17 cellular contexts compared by ENCODE assay signal in genomic region chr6:14417377-14417776, GRCh38.
DNase-seq lines count a peak whose midpoint lies in the region; ATAC-seq lines count a peak whose summit lies in the region.
"Had no signal": no experiment of that assay in that cellular context is flagged by ENCODE, and none has a peak within 500 bp of the region (broad histone marks: within the 10 kb centered on the region; RNA-seq: fewer than 3 reads in every experiment).

No MANE protein-coding gene starts in this region.

- no peaks in the 10 kb centered on the region for H3K27me3 Mint-ChIP-seq in stimulated activated naive CD8-positive, alpha-beta T cell treated with anti-CD3 and anti-CD28 coated beads, Interleukin-15, amount 100 ng/mL, for 72 hours
- H3K27me3 Mint-ChIP-seq in activated T-helper 17 cell treated with anti-CD3 and anti-CD28 coated beads, Interleukin-2, amount 50 U/mL, for 72 hours: no peaks in the 10 kb centered on the region

- ATAC-seq in stimulated activated naive CD8-positive, alpha-beta T cell treated with anti-CD3 and anti-CD28 coated beads, Interleukin-15, Interleukin-2, amounts not matched to agents 100 U/mL and 50 U/mL, for 24 hours: no peak
- no peak for ATAC-seq in stimulated activated naive CD8-positive, alpha-beta T cell treated with anti-CD3 and anti-CD28 coated beads, Interleukin-15, amount 100 ng/mL, for 72 hours
- peak; percentile 62 for ATAC-seq in activated T-helper 17 cell treated with anti-CD3 and anti-CD28 coated beads, Interleukin-2, amount 50 U/mL, for 72 hours (replicated peaks)
- ATAC-seq in HG02938 (IDR thresholded peaks at IDR 0.05; ENCODE audit: unreplicated experiment): no peak
- ATAC-seq: A549 had no signal

- H3K4me3 Mint-ChIP-seq in stimulated activated naive CD8-positive, alpha-beta T cell treated with anti-CD3 and anti-CD28 coated beads, Interleukin-15, amount 100 ng/mL, for 72 hours: no peak overlapping the region
- no peak overlapping the region for H3K4me3 Mint-ChIP-seq in activated T-helper 17 cell treated with anti-CD3 and anti-CD28 coated beads, Interleukin-2, amount 50 U/mL, for 72 hours
- H3K4me3 Mint-ChIP-seq: CD14-positive monocyte had no signal

- H3K36me3 Mint-ChIP-seq in activated T-helper 17 cell treated with anti-CD3 and anti-CD28 coated beads, Interleukin-2, amount 50 U/mL, for 72 hours (ENCODE audit: low read depth): no peaks in the 10 kb centered on the region
- H3K36me3 Mint-ChIP-seq: CD14-positive monocyte had no signal

- H3K27ac Mint-ChIP-seq in stimulated activated naive CD8-positive, alpha-beta T cell treated with anti-CD3 and anti-CD28 coated beads, Interleukin-15, amount 100 ng/mL, for 72 hours: no peak overlapping the region
- H3K27ac Mint-ChIP-seq in activated T-helper 17 cell treated with anti-CD3 and anti-CD28 coated beads, Interleukin-2, amount 50 U/mL, for 72 hours: no peak overlapping the region

- no peaks in the 10 kb centered on the region for H3K9me3 Mint-ChIP-seq in stimulated activated naive CD8-positive, alpha-beta T cell treated with anti-CD3 and anti-CD28 coated beads, Interleukin-15, amount 100 ng/mL, for 72 hours
- H3K9me3 Mint-ChIP-seq in activated T-helper 17 cell treated with anti-CD3 and anti-CD28 coated beads, Interleukin-2, amount 50 U/mL, for 72 hours: no peaks in the 10 kb centered on the region

- DNase-seq in stimulated activated naive CD8-positive, alpha-beta T cell treated with anti-CD3 and anti-CD28 coated beads, Interleukin-15, Interleukin-2, amounts not matched to agents 100 U/mL and 50 U/mL, for 24 hours: peak; percentile 8
- no peak for DNase-seq in stimulated activated naive CD8-positive, alpha-beta T cell treated with anti-CD3 and anti-CD28 coated beads, Interleukin-15, amount 100 ng/mL, for 72 hours
- DNase-seq in kidney tubule cell (ENCODE audit: low spot score) (peak; percentile 23), AG08396 (ENCODE audit: low spot score) (no peak), NCI-H2081 (lab: John Stamatoyannopoulos, UW) (no peak)
- DNase-seq: COR-L47, KG1, MM.1S, NCI-H1105, NCI-H1930, NCI-H2171 treated with DMSO at 0.1 percent for 48 hours, NCI-H774, SIG-M5 had no signal

- no peaks in the 10 kb centered on the region for H3K4me1 Mint-ChIP-seq in stimulated activated naive CD8-positive, alpha-beta T cell treated with anti-CD3 and anti-CD28 coated beads, Interleukin-15, amount 100 ng/mL, for 72 hours
- no peaks in the 10 kb centered on the region for H3K4me1 Mint-ChIP-seq in activated T-helper 17 cell treated with anti-CD3 and anti-CD28 coated beads, Interleukin-2, amount 50 U/mL, for 72 hours

Comparison
In these comparisons a context has a peak if more than half of its experiments do, and no peak if none do; other contexts are left out.
1. DNase-seq: peak in stimulated activated naive CD8-positive, alpha-beta T cell treated with anti-CD3 and anti-CD28 coated beads, Interleukin-15, Interleukin-2, amounts not matched to agents 100 U/mL and 50 U/mL, for 24 hours (single experiment) and kidney tubule cell (single experiment); none in stimulated activated naive CD8-positive, alpha-beta T cell treated with anti-CD3 and anti-CD28 coated beads, Interleukin-15, amount 100 ng/mL, for 72 hours (0 of 2), AG08396 (single experiment) and NCI-H2081 (0 of 2).